10 cellular contexts compared by ENCODE assay signal in genomic region chrX:137566746-137567473, GRCh38. TPM values are rescaled to one million over a fixed set of nuclear protein-coding genes. Genes with fewer than 3 reads are reported as not detected.
A peak's percentile ranks its signal among the peaks of the same experiment; 100 is the strongest.
DNase-seq lines count a peak whose midpoint lies in the region; ATAC-seq and TF ChIP-seq lines count a peak whose summit lies in the region.
"Had no signal": no experiment of that assay in that cellular context is flagged by ENCODE, and none has a peak within 500 bp of the region (broad histone marks: within the 10 kb centered on the region; RNA-seq: fewer than 3 reads in every experiment).

No MANE protein-coding gene starts in this region.

- no peaks in the 10 kb centered on the region for H3K9me3 Mint-ChIP-seq in central memory CD8-positive, alpha-beta T cell

- peaks cover 25% of the 10 kb centered on the region for H3K4me1 ChIP-seq in A673 (ENCODE audit: insufficient read depth, low read length, poor library complexity, severe bottlenecking)

- peak overlapping the region; percentile 56 for H3K4me3 Mint-ChIP-seq in central memory CD8-positive, alpha-beta T cell

- no peaks in the 10 kb centered on the region for H3F3A ChIP-seq in neural cell (ENCODE audit: insufficient read depth, low read length, poor library complexity, severe bottlenecking)

- H3K4me2 ChIP-seq in neural cell (ENCODE audit: low read length): no peak overlapping the region

- H2AFZ ChIP-seq in neural cell (ENCODE audit: low read depth, low read length): no peak overlapping the region

- H3K36me3 Mint-ChIP-seq in central memory CD8-positive, alpha-beta T cell (ENCODE audit: insufficient read depth): peaks cover 3% of the 10 kb centered on the region

- no peaks in the 10 kb centered on the region for H3K9me2 ChIP-seq in neural cell (ENCODE audit: insufficient read depth, low read length)

- no peaks in the 10 kb centered on the region for H4K20me1 ChIP-seq in neural cell (ENCODE audit: insufficient read depth)

- TF ChIP-seq EP300 in neural cell (conservative IDR thresholded peaks at IDR 0.05; ENCODE audit: poor library complexity, severe bottlenecking): no peak

- intact Hi-C loops in A673 (cut with micrococcal nuclease; ENCODE audit: unreplicated experiment): loop anchor here (5.0 kb wide), 1 partner anchor 140 kb away; no protein-coding TSS in a partner anchor

- H3K4me3 ChIP-seq in A673 (ENCODE audit: low read depth, low read length, poor library complexity, severe bottlenecking) (peak overlapping the region; percentile 58), neural cell (ENCODE audit: low read length) (peak overlapping the region; percentile 69)
- H3K4me3 ChIP-seq: body of pancreas had no signal

- POLR2A ChIA-PET in A673 (lab: Charles Lee; ENCODE audit: low non-redundant PET): no interaction called here

- H3K27me3 Mint-ChIP-seq in central memory CD8-positive, alpha-beta T cell: peaks cover 64% of the 10 kb centered on the region

- H3K27ac ChIP-seq in A673 (ENCODE audit: low read depth, low read length, poor library complexity, severe bottlenecking) (peak overlapping the region; percentile 64), neural cell (ENCODE audit: low read length) (peak overlapping the region; percentile 31)
- H3K27ac ChIP-seq: body of pancreas had no signal

- H3K27ac Mint-ChIP-seq in central memory CD8-positive, alpha-beta T cell (ENCODE audit: low read depth): no peak overlapping the region

- no peak for TF ChIP-seq RAD21 in neural cell (conservative IDR thresholded peaks at IDR 0.05)

- no peaks in the 10 kb centered on the region for H3K4me1 Mint-ChIP-seq in central memory CD8-positive, alpha-beta T cell

- peaks cover 10% of the 10 kb centered on the region for H3K36me3 ChIP-seq in A673 (ENCODE audit: insufficient read depth, low read length, poor library complexity, severe bottlenecking)
- H3K36me3 ChIP-seq in neural cell (ENCODE audit: insufficient read depth, low read length): no peaks in the 10 kb centered on the region

- no peak for TF ChIP-seq CTCF in A673 (conservative IDR thresholded peaks at IDR 0.05; ENCODE audit: low read depth, low read length)
- no peak for TF ChIP-seq CTCF in neural cell (IDR thresholded peaks at IDR 0.05; ENCODE audit: poor library complexity, severe bottlenecking)

- CTCF ChIA-PET in A673 (lab: Charles Lee): no interaction called here

- DNase-seq in A673 (ENCODE audit: low spot score): no peak
- DNase-seq in DMS53 treated with DMSO at 0.1 percent for 48 hours (lab: John Stamatoyannopoulos, UW; ENCODE audit: unreplicated experiment): peak; percentile 36
- no peak for DNase-seq in central memory CD8-positive, alpha-beta T cell (ENCODE audit: low spot score in 2 of 2)
- DNase-seq in mesenteric fat pad (ENCODE audit: low spot score): no peak
- no peak for DNase-seq in hepatic stellate cell (ENCODE audit: low spot score)
- DNase-seq in AG08396 (ENCODE audit: low spot score): no peak
- DNase-seq: body of pancreas, NCI-H510A had no signal

- no TSS peak for BruUV-seq in A673 (replicated peaks; lab: Mats Ljungman, UMichigan)

- H3K27me3 ChIP-seq in A673 (replicated peaks; ENCODE audit: insufficient read depth, low read depth, low read length, poor library complexity) (no peaks in the 10 kb centered on the region), neural cell (ENCODE audit: insufficient read depth, low read depth, low read length) (peaks cover 76% of the 10 kb centered on the region)

- H3K79me2 ChIP-seq in neural cell (replicated peaks; ENCODE audit: insufficient read depth, low read length): peaks cover 34% of the 10 kb centered on the region

- H3K9me3 ChIP-seq in A673 (ENCODE audit: low read depth, low read length, poor library complexity, severe bottlenecking) (no peaks in the 10 kb centered on the region), neural cell (ENCODE audit: low read length) (no peaks in the 10 kb centered on the region)
- H3K9me3 ChIP-seq: body of pancreas had no signal

- H3K9ac ChIP-seq in neural cell (ENCODE audit: low read length): peak overlapping the region; percentile 62

- no peak for ATAC-seq in central memory CD8-positive, alpha-beta T cell (replicated peaks; ENCODE audit: extremely low read depth, poor library complexity, severe bottlenecking)
- no peak for ATAC-seq in GM18519 (IDR thresholded peaks at IDR 0.05; ENCODE audit: low FRiP score, unreplicated experiment)

TF ChIP-seq in neural cell, 6 proteins besides CTCF, POLR2A, EP300 and RAD21:
- TF ChIP-seq MXI1 (conservative IDR thresholded peaks at IDR 0.05; ENCODE audit: poor library complexity, severe bottlenecking) (no peak), EZH2 (IDR thresholded peaks at IDR 0.05; ENCODE audit: borderline replicate concordance, insufficient read depth, low read length, poor library complexity, severe bottlenecking) (peak; percentile 32)

RNA-seq across cellular contexts. Expression of gene ZIC3, which starts 1.0 kb away (rescaled TPM):
- total RNA-seq in A673 (2021): 8.9 and 12.3 TPM in 2 replicates
- 3.7 and 6.6 TPM in 2 replicates for polyA plus RNA-seq in neural cell
- 8.8 and 13.3 TPM in 2 replicates for polyA minus RNA-seq in neural cell
- total RNA-seq in mesenteric fat pad: not detected
- total RNA-seq: body of pancreas had no signal
